Comparison of ENCODE assay signal across 12 cellular contexts in genomic region chr1:34684246-34684645, GRCh38.
DNase-seq lines count a peak whose midpoint lies in the region; ATAC-seq and TF ChIP-seq lines count a peak whose summit lies in the region.
"Had no signal": no experiment of that assay in that cellular context is flagged by ENCODE, and none has a peak within 500 bp of the region (broad histone marks: within the 10 kb centered on the region; RNA-seq: fewer than 3 reads in every experiment).

No MANE protein-coding gene starts in this region.

- peak overlapping the region; percentile 83 for H3K27ac ChIP-seq in colonic mucosa

- ATAC-seq in HG03108 (IDR thresholded peaks at IDR 0.05; ENCODE audit: unreplicated experiment), result no peak
- ATAC-seq in HG03432 (IDR thresholded peaks at IDR 0.05; ENCODE audit: unreplicated experiment), result no peak
- ATAC-seq: Right ventricle myocardium inferior had no signal

- H3K4me1 ChIP-seq in colonic mucosa, result no peaks in the 10 kb centered on the region

- peaks cover 3% of the 10 kb centered on the region for H3K9me3 Mint-ChIP-seq in activated CD4-positive, alpha-beta T cell treated with anti-CD3 and anti-CD28 coated beads, Interleukin-2, amount 10 ng/mL, durations not matched to agents 24 days and 14 days
- peaks cover 8% of the 10 kb centered on the region for H3K9me3 Mint-ChIP-seq in chondrocyte (ENCODE audit: low read depth)

- H3K27me3 Mint-ChIP-seq in activated CD4-positive, alpha-beta T cell treated with anti-CD3 and anti-CD28 coated beads, Interleukin-2, amount 10 ng/mL, durations not matched to agents 24 days and 14 days, result peaks cover 5% of the 10 kb centered on the region
- peaks cover 21% of the 10 kb centered on the region for H3K27me3 Mint-ChIP-seq in chondrocyte (ENCODE audit: low read depth)

- H3K4me3 ChIP-seq in colonic mucosa, result peak overlapping the region; percentile 22

- peak overlapping the region in 1 of 2 donors; percentile 43 for H3K9ac ChIP-seq in colonic mucosa (ENCODE audit: low read depth in 2 of 2, low read length in 2 of 2)

- no peaks in the 10 kb centered on the region for H3K9me3 ChIP-seq in colonic mucosa

- peaks cover 2% of the 10 kb centered on the region for H3K36me3 Mint-ChIP-seq in activated CD4-positive, alpha-beta T cell treated with anti-CD3 and anti-CD28 coated beads, Interleukin-2, amount 10 ng/mL, durations not matched to agents 24 days and 14 days (ENCODE audit: low read depth)
- no peaks in the 10 kb centered on the region for H3K36me3 Mint-ChIP-seq in chondrocyte (ENCODE audit: low read depth)

- intact Hi-C loops in activated CD4-positive, alpha-beta T cell treated with anti-CD3 and anti-CD28 coated beads, Interleukin-2, amount 10 ng/mL, durations not matched to agents 24 days and 14 days (cut with micrococcal nuclease), result no loop called here
- intact Hi-C loops in colonic mucosa (cut with DNase I), result no loop called here

- H3K27ac Mint-ChIP-seq in activated CD4-positive, alpha-beta T cell treated with anti-CD3 and anti-CD28 coated beads, Interleukin-2, amount 10 ng/mL, durations not matched to agents 24 days and 14 days, result no peak overlapping the region
- H3K27ac Mint-ChIP-seq in chondrocyte (ENCODE audit: unreplicated experiment), result no peak overlapping the region

- TF ChIP-seq CTCF in colonic mucosa (IDR thresholded peaks at IDR 0.05), result no peak
- no peak for TF ChIP-seq CTCF in chondrocyte (IDR thresholded peaks at IDR 0.05)

- H3K36me3 ChIP-seq in colonic mucosa, result no peaks in the 10 kb centered on the region

- DNase-seq in activated CD4-positive, alpha-beta T cell treated with anti-CD3 and anti-CD28 coated beads, Interleukin-2, amount 10 ng/mL, durations not matched to agents 24 days and 14 days, result peak; percentile 57
- no peak for DNase-seq in activated CD4-positive, alpha-beta T cell treated with anti-CD3 and anti-CD28 coated beads for 4 hours
- DNase-seq in NCI-H1105 treated with DMSO at 0.1 percent for 48 hours (lab: John Stamatoyannopoulos, UW) (peak; percentile 30), colonic mucosa (peak; percentile 49), renal cortical epithelial cell (ENCODE audit: low read depth) (peak; percentile 50), chondrocyte (ENCODE audit: low spot score) (no peak)
- DNase-seq: dermis blood vessel endothelial cell, MV-4-11 had no signal

- peaks cover 9% of the 10 kb centered on the region for H3K4me1 Mint-ChIP-seq in activated CD4-positive, alpha-beta T cell treated with anti-CD3 and anti-CD28 coated beads, Interleukin-2, amount 10 ng/mL, durations not matched to agents 24 days and 14 days
- no peaks in the 10 kb centered on the region for H3K4me1 Mint-ChIP-seq in chondrocyte (ENCODE audit: low read depth)

- H3K27me3 ChIP-seq in colonic mucosa, result no peaks in the 10 kb centered on the region

- H3K4me3 Mint-ChIP-seq in activated CD4-positive, alpha-beta T cell treated with anti-CD3 and anti-CD28 coated beads, Interleukin-2, amount 10 ng/mL, durations not matched to agents 24 days and 14 days, result no peak overlapping the region
- no peak overlapping the region for H3K4me3 Mint-ChIP-seq in chondrocyte (ENCODE audit: unreplicated experiment)
- H3K4me3 Mint-ChIP-seq: neural crest cell had no signal

Comparison
In these comparisons a context has a peak if more than half of its experiments do, and no peak if none do; other contexts are left out.
1. DNase-seq: peak in activated CD4-positive, alpha-beta T cell treated with anti-CD3 and anti-CD28 coated beads, Interleukin-2, amount 10 ng/mL, durations not matched to agents 24 days and 14 days (single experiment), NCI-H1105 treated with DMSO at 0.1 percent for 48 hours (single experiment), colonic mucosa (single experiment) and renal cortical epithelial cell (single experiment); none in activated CD4-positive, alpha-beta T cell treated with anti-CD3 and anti-CD28 coated beads for 4 hours (0 of 2) and chondrocyte (single experiment).